Comparison of ENCODE assay signal across 1 cellular context in the genomic region with DNA sequence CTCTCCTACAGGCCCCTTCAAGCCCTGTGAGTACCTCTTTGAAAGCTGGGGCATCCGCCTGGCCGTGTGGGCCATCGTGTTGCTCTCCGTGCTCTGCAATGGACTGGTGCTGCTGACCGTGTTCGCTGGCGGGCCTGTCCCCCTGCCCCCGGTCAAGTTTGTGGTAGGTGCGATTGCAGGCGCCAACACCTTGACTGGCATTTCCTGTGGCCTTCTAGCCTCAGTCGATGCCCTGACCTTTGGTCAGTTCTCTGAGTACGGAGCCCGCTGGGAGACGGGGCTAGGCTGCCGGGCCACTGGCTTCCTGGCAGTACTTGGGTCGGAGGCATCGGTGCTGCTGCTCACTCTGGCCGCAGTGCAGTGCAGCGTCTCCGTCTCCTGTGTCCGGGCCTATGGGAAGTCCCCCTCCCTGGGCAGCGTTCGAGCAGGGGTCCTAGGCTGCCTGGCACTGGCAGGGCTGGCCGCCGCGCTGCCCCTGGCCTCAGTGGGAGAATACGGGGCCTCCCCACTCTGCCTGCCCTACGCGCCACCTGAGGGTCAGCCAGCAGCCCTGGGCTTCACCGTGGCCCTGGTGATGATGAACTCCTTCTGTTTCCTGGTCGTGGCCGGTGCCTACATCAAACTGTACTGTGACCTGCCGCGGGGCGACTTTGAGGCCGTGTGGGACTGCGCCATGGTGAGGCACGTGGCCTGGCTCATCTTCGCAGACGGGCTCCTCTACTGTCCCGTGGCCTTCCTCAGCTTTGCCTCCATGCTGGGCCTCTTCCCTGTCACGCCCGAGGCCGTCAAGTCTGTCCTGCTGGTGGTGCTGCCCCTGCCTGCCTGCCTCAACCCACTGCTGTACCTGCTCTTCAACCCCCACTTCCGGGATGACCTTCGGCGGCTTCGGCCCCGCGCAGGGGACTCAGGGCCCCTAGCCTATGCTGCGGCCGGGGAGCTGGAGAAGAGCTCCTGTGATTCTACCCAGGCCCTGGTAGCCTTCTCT.
TF ChIP-seq lines count a peak whose summit lies in the region.

No MANE protein-coding gene starts in this region.

TF ChIP-seq in HepG2, 621 proteins besides CTCF, POLR2A, EP300 and RAD21 (continued from another document and continues in another):
- peak; percentile 55 for TF ChIP-seq TEAD3 (CRISPR knock-in tag; optimal IDR thresholded peaks at IDR 0.05; ENCODE audit: borderline replicate concordance)
- TF ChIP-seq ETV5 (CRISPR knock-in tag; IDR thresholded peaks at IDR 0.05; ENCODE audit: borderline replicate concordance) = peak; percentile 76; the same call in 1 of the 2 replicates
- TF ChIP-seq, protein P1, sequence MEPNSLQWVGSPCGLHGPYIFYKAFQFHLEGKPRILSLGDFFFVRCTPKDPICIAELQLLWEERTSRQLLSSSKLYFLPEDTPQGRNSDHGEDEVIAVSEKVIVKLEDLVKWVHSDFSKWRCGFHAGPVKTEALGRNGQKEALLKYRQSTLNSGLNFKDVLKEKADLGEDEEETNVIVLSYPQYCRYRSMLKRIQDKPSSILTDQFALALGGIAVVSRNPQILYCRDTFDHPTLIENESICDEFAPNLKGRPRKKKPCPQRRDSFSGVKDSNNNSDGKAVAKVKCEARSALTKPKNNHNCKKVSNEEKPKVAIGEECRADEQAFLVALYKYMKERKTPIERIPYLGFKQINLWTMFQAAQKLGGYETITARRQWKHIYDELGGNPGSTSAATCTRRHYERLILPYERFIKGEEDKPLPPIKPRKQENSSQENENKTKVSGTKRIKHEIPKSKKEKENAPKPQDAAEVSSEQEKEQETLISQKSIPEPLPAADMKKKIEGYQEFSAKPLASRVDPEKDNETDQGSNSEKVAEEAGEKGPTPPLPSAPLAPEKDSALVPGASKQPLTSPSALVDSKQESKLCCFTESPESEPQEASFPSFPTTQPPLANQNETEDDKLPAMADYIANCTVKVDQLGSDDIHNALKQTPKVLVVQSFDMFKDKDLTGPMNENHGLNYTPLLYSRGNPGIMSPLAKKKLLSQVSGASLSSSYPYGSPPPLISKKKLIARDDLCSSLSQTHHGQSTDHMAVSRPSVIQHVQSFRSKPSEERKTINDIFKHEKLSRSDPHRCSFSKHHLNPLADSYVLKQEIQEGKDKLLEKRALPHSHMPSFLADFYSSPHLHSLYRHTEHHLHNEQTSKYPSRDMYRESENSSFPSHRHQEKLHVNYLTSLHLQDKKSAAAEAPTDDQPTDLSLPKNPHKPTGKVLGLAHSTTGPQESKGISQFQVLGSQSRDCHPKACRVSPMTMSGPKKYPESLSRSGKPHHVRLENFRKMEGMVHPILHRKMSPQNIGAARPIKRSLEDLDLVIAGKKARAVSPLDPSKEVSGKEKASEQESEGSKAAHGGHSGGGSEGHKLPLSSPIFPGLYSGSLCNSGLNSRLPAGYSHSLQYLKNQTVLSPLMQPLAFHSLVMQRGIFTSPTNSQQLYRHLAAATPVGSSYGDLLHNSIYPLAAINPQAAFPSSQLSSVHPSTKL (CRISPR knock-in tag; IDR thresholded peaks at IDR 0.05) = peak; percentile 33; the same call in 1 of the 2 replicates
- TF ChIP-seq, protein P2, sequence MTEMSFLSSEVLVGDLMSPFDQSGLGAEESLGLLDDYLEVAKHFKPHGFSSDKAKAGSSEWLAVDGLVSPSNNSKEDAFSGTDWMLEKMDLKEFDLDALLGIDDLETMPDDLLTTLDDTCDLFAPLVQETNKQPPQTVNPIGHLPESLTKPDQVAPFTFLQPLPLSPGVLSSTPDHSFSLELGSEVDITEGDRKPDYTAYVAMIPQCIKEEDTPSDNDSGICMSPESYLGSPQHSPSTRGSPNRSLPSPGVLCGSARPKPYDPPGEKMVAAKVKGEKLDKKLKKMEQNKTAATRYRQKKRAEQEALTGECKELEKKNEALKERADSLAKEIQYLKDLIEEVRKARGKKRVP (CRISPR knock-in tag; IDR thresholded peaks at IDR 0.05) = no peak
- peak; percentile 65; the same call in 1 of the 2 replicates for TF ChIP-seq RXRB (CRISPR knock-in tag; IDR thresholded peaks at IDR 0.05; ENCODE audit: borderline replicate concordance)
- peak; percentile 56 for TF ChIP-seq BCL6 (CRISPR knock-in tag; IDR thresholded peaks at IDR 0.05)
- no peak for TF ChIP-seq ZNF326 (CRISPR knock-in tag; IDR thresholded peaks at IDR 0.05; ENCODE audit: borderline replicate concordance)
- no peak for TF ChIP-seq ZNF878 (CRISPR knock-in tag; IDR thresholded peaks at IDR 0.05)
- no peak for TF ChIP-seq ZNF772 (CRISPR knock-in tag; IDR thresholded peaks at IDR 0.05)
- TF ChIP-seq, protein P3, sequence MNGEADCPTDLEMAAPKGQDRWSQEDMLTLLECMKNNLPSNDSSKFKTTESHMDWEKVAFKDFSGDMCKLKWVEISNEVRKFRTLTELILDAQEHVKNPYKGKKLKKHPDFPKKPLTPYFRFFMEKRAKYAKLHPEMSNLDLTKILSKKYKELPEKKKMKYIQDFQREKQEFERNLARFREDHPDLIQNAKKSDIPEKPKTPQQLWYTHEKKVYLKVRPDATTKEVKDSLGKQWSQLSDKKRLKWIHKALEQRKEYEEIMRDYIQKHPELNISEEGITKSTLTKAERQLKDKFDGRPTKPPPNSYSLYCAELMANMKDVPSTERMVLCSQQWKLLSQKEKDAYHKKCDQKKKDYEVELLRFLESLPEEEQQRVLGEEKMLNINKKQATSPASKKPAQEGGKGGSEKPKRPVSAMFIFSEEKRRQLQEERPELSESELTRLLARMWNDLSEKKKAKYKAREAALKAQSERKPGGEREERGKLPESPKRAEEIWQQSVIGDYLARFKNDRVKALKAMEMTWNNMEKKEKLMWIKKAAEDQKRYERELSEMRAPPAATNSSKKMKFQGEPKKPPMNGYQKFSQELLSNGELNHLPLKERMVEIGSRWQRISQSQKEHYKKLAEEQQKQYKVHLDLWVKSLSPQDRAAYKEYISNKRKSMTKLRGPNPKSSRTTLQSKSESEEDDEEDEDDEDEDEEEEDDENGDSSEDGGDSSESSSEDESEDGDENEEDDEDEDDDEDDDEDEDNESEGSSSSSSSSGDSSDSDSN (CRISPR knock-in tag; IDR thresholded peaks at IDR 0.05) = peak; percentile 62
- no peak for TF ChIP-seq ZNF225 (CRISPR knock-in tag; IDR thresholded peaks at IDR 0.05)
- TF ChIP-seq, protein P4, sequence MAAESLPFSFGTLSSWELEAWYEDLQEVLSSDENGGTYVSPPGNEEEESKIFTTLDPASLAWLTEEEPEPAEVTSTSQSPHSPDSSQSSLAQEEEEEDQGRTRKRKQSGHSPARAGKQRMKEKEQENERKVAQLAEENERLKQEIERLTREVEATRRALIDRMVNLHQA (CRISPR knock-in tag; IDR thresholded peaks at IDR 0.05) = no peak
- peak; percentile 31; the same call in 1 of the 2 replicates for TF ChIP-seq ZFX (CRISPR knock-in tag; IDR thresholded peaks at IDR 0.05; ENCODE audit: low read depth)
- TF ChIP-seq ZBTB38 (CRISPR knock-in tag; IDR thresholded peaks at IDR 0.05) = peak; percentile 42; the same call in 1 of the 2 replicates
- TF ChIP-seq ZNF263 (CRISPR knock-in tag; IDR thresholded peaks at IDR 0.05) = 0 out of 2 replicates have a peak, but pooled peaks have one; percentile 37
- TF ChIP-seq, protein P5, sequence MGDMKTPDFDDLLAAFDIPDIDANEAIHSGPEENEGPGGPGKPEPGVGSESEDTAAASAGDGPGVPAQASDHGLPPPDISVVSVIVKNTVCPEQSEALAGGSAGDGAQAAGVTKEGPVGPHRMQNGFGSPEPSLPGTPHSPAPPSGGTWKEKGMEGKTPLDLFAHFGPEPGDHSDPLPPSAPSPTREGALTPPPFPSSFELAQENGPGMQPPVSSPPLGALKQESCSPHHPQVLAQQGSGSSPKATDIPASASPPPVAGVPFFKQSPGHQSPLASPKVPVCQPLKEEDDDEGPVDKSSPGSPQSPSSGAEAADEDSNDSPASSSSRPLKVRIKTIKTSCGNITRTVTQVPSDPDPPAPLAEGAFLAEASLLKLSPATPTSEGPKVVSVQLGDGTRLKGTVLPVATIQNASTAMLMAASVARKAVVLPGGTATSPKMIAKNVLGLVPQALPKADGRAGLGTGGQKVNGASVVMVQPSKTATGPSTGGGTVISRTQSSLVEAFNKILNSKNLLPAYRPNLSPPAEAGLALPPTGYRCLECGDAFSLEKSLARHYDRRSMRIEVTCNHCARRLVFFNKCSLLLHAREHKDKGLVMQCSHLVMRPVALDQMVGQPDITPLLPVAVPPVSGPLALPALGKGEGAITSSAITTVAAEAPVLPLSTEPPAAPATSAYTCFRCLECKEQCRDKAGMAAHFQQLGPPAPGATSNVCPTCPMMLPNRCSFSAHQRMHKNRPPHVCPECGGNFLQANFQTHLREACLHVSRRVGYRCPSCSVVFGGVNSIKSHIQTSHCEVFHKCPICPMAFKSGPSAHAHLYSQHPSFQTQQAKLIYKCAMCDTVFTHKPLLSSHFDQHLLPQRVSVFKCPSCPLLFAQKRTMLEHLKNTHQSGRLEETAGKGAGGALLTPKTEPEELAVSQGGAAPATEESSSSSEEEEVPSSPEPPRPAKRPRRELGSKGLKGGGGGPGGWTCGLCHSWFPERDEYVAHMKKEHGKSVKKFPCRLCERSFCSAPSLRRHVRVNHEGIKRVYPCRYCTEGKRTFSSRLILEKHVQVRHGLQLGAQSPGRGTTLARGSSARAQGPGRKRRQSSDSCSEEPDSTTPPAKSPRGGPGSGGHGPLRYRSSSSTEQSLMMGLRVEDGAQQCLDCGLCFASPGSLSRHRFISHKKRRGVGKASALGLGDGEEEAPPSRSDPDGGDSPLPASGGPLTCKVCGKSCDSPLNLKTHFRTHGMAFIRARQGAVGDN (CRISPR knock-in tag; IDR thresholded peaks at IDR 0.05) = peak; percentile 78
- TF ChIP-seq, protein P6, sequence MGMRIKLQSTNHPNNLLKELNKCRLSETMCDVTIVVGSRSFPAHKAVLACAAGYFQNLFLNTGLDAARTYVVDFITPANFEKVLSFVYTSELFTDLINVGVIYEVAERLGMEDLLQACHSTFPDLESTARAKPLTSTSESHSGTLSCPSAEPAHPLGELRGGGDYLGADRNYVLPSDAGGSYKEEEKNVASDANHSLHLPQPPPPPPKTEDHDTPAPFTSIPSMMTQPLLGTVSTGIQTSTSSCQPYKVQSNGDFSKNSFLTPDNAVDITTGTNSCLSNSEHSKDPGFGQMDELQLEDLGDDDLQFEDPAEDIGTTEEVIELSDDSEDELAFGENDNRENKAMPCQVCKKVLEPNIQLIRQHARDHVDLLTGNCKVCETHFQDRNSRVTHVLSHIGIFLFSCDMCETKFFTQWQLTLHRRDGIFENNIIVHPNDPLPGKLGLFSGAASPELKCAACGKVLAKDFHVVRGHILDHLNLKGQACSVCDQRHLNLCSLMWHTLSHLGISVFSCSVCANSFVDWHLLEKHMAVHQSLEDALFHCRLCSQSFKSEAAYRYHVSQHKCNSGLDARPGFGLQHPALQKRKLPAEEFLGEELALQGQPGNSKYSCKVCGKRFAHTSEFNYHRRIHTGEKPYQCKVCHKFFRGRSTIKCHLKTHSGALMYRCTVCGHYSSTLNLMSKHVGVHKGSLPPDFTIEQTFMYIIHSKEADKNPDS (CRISPR knock-in tag; IDR thresholded peaks at IDR 0.05) = no peak
- TF ChIP-seq NR2F6 (IDR thresholded peaks at IDR 0.05) = no peak
- peak; percentile 71 for TF ChIP-seq NR2F6 (CRISPR knock-in tag; IDR thresholded peaks at IDR 0.05)
- TF ChIP-seq ZNF550 (CRISPR knock-in tag; IDR thresholded peaks at IDR 0.05; ENCODE audit: borderline replicate concordance) = no peak
- no peak for TF ChIP-seq ZNF7 (CRISPR knock-in tag; IDR thresholded peaks at IDR 0.05)
- TF ChIP-seq NBN (conservative IDR thresholded peaks at IDR 0.05) = no peak
- TF ChIP-seq, protein P7, sequence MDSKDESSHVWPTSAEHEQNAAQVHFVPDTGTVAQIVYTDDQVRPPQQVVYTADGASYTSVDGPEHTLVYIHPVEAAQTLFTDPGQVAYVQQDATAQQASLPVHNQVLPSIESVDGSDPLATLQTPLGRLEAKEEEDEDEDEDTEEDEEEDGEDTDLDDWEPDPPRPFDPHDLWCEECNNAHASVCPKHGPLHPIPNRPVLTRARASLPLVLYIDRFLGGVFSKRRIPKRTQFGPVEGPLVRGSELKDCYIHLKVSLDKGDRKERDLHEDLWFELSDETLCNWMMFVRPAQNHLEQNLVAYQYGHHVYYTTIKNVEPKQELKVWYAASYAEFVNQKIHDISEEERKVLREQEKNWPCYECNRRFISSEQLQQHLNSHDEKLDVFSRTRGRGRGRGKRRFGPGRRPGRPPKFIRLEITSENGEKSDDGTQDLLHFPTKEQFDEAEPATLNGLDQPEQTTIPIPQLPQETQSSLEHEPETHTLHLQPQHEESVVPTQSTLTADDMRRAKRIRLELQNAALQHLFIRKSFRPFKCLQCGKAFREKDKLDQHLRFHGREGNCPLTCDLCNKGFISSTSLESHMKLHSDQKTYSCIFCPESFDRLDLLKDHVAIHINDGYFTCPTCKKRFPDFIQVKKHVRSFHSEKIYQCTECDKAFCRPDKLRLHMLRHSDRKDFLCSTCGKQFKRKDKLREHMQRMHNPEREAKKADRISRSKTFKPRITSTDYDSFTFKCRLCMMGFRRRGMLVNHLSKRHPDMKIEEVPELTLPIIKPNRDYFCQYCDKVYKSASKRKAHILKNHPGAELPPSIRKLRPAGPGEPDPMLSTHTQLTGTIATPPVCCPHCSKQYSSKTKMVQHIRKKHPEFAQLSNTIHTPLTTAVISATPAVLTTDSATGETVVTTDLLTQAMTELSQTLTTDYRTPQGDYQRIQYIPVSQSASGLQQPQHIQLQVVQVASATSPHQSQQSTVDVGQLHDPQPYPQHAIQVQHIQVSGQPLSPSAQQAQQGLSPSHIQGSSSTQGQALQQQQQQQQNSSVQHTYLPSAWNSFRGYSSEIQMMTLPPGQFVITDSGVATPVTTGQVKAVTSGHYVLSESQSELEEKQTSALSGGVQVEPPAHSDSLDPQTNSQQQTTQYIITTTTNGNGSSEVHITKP (CRISPR knock-in tag; IDR thresholded peaks at IDR 0.05; ENCODE audit: low read depth) = 0 out of 2 replicates have a peak, but pooled peaks have one; percentile 27
- no peak for TF ChIP-seq CAMTA2 (CRISPR knock-in tag; IDR thresholded peaks at IDR 0.05; ENCODE audit: borderline replicate concordance)
- peak; percentile 39; the same call in 1 of the 2 replicates for TF ChIP-seq HDAC2 (CRISPR knock-in tag; IDR thresholded peaks at IDR 0.05)
- no peak for TF ChIP-seq U2AF1 (optimal IDR thresholded peaks at IDR 0.05; ENCODE audit: low read depth, low read length)
- no peak for TF ChIP-seq SOX6 (IDR thresholded peaks at IDR 0.05)
- peak; percentile 23; the same call in 1 of the 2 replicates for TF ChIP-seq SOX6 (CRISPR knock-in tag; IDR thresholded peaks at IDR 0.05)
- TF ChIP-seq MEIS2 (CRISPR knock-in tag; IDR thresholded peaks at IDR 0.05) = peak; percentile 56; the same call in 1 of the 2 replicates
- TF ChIP-seq, protein P8, sequence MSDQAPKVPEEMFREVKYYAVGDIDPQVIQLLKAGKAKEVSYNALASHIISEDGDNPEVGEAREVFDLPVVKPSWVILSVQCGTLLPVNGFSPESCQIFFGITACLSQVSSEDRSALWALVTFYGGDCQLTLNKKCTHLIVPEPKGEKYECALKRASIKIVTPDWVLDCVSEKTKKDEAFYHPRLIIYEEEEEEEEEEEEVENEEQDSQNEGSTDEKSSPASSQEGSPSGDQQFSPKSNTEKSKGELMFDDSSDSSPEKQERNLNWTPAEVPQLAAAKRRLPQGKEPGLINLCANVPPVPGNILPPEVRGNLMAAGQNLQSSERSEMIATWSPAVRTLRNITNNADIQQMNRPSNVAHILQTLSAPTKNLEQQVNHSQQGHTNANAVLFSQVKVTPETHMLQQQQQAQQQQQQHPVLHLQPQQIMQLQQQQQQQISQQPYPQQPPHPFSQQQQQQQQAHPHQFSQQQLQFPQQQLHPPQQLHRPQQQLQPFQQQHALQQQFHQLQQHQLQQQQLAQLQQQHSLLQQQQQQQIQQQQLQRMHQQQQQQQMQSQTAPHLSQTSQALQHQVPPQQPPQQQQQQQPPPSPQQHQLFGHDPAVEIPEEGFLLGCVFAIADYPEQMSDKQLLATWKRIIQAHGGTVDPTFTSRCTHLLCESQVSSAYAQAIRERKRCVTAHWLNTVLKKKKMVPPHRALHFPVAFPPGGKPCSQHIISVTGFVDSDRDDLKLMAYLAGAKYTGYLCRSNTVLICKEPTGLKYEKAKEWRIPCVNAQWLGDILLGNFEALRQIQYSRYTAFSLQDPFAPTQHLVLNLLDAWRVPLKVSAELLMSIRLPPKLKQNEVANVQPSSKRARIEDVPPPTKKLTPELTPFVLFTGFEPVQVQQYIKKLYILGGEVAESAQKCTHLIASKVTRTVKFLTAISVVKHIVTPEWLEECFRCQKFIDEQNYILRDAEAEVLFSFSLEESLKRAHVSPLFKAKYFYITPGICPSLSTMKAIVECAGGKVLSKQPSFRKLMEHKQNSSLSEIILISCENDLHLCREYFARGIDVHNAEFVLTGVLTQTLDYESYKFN (CRISPR knock-in tag; conservative IDR thresholded peaks at IDR 0.05) = peak; percentile 72
